In the genomic region with DNA sequence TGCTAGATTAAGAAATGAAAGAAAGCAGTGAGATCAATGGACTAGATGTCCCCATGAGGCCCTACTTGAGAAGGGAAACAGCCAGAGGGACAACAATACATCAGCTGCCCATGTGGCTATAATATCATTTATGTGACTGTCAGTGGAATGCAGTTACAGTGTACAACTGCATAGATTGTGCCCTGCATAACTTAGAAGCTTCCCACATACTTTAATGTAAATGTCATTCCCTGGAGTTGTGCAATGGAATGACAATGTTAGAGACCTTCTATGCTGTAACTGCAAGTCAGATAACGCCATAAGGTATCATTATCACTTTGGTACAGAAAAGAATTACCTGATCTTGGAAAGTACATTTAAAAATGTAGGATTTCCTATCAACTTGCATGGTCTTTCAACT, we compare ENCODE assay signal across 33 cellular contexts.
A peak's percentile ranks its signal among the peaks of the same experiment; 100 is the strongest.
DNase-seq lines count a peak whose midpoint lies in the region; ATAC-seq and TF ChIP-seq lines count a peak whose summit lies in the region.
"Had no signal": no experiment of that assay in that cellular context is flagged by ENCODE, and none has a peak within 500 bp of the region (broad histone marks: within the 10 kb centered on the region; RNA-seq: fewer than 3 reads in every experiment).

No MANE protein-coding gene starts in this region.

- peaks cover 4% of the 10 kb centered on the region for H3K9me3 Mint-ChIP-seq in mesothelial cell of epicardium

- peak; percentile 83 for DNase-seq in EH (ENCODE audit: low read depth)
- peak; percentile 29 for DNase-seq in dedifferentiated amniotic fluid mesenchymal stem cell (ENCODE audit: extremely low spot score)
- no peak for DNase-seq in mesothelial cell of epicardium (ENCODE audit: low spot score in 2 of 2, unreplicated experiment in 2 of 2)
- DNase-seq in erythroblast (lab: John Stamatoyannopoulos, UW): no peak
- no peak for DNase-seq in stimulated activated CD4-positive, alpha-beta T cell treated with anti-CD3 and anti-CD28 coated beads, Interleukin-2, amount 100 ng/mL, for 48 hours
- no peak for DNase-seq in heart left ventricle
- DNase-seq: activated CD4-positive, alpha-beta T cell treated with anti-CD3 and anti-CD28 coated beads for 48 hours; activated gamma-delta T cell treated with Interleukin-2 at 50 U/mL for 16 hours; activated T-cell treated with anti-CD3 and anti-CD28 coated beads, Interleukin-2, amount 50 U/mL, for 24 hours; CD4-positive, alpha-beta memory T cell; DMS 273 treated with DMSO at 0.1 percent for 48 hours; effector memory CD8-positive, alpha-beta T cell; islet precursor cell; left ventricle myocardium superior; NCI-H1105; NCI-H1930; NCI-H69; SIG-M5; stimulated activated CD4-positive, alpha-beta T cell treated with anti-CD3 and anti-CD28 coated beads, Interleukin-15, amount 100 ng/mL, for 24 hours; stimulated activated naive CD8-positive, alpha-beta T cell treated with anti-CD3 and anti-CD28 coated beads, Interleukin-15, Interleukin-2, amounts not matched to agents 100 U/mL and 50 U/mL, for 24 hours; T-helper 9 cell; testis; uterus; WERI-Rb-1 had no signal

- no peak for TF ChIP-seq RAD21 in Ishikawa (IDR thresholded peaks at IDR 0.05; ENCODE audit: low read depth)

- H3K27me3 ChIP-seq in heart left ventricle: no peaks in the 10 kb centered on the region
- H3K27me3 ChIP-seq: testis, uterus had no signal

- H3K4me3 Mint-ChIP-seq in mesothelial cell of epicardium: no peak overlapping the region
- H3K4me3 Mint-ChIP-seq: activated T-cell treated with anti-CD3 and anti-CD28 coated beads, Interleukin-2, amount 50 U/mL, for 24 hours; brain; CD4-positive, alpha-beta memory T cell; effector memory CD8-positive, alpha-beta T cell; nephron had no signal

- no peaks in the 10 kb centered on the region for H3K27me3 Mint-ChIP-seq in mesothelial cell of epicardium (ENCODE audit: low read depth)
- H3K27me3 Mint-ChIP-seq: activated T-cell treated with anti-CD3 and anti-CD28 coated beads, Interleukin-2, amount 50 U/mL, for 24 hours; brain; CD4-positive, alpha-beta memory T cell; effector memory CD8-positive, alpha-beta T cell had no signal

- peak overlapping the region; percentile 5 for H3K27ac Mint-ChIP-seq in mesothelial cell of epicardium
- H3K27ac Mint-ChIP-seq: activated T-cell treated with anti-CD3 and anti-CD28 coated beads, Interleukin-2, amount 50 U/mL, for 24 hours; brain; CD4-positive, alpha-beta memory T cell; effector memory CD8-positive, alpha-beta T cell; nephron had no signal

- no peak for TF ChIP-seq EP300 in Ishikawa (IDR thresholded peaks at IDR 0.05; ENCODE audit: borderline replicate concordance)

- no peaks in the 10 kb centered on the region for H3K36me3 ChIP-seq in heart left ventricle
- H3K36me3 ChIP-seq: uterus, WERI-Rb-1 had no signal

- ATAC-seq in HG02840 (IDR thresholded peaks at IDR 0.05; ENCODE audit: low FRiP score, unreplicated experiment) (no peak), heart left ventricle (no peak)
- ATAC-seq: effector memory CD8-positive, alpha-beta T cell; esophagus mucosa; K562; left ventricle myocardium superior; Panc1; sciatic nerve; stimulated activated naive CD8-positive, alpha-beta T cell treated with anti-CD3 and anti-CD28 coated beads, Interleukin-15, Interleukin-2, amounts not matched to agents 100 U/mL and 50 U/mL, for 24 hours had no signal

- TF ChIP-seq CTCF in mesothelial cell of epicardium (IDR thresholded peaks at IDR 0.05; ENCODE audit: unreplicated experiment) (no peak), heart left ventricle (IDR thresholded peaks at IDR 0.05) (no peak)

- peaks cover 0 to 17% (median 0%) of the 10 kb centered on the region in 12 donors for H3K4me1 ChIP-seq in heart left ventricle
- H3K4me1 ChIP-seq: testis, uterus had no signal

- H3K9me3 ChIP-seq in heart left ventricle: no peaks in the 10 kb centered on the region
- H3K9me3 ChIP-seq: testis, uterus had no signal

- WGBS in heart left ventricle, 4 donors: 64 to 81% (median 75%) methylated on average over 1 of the region's 1 CpG

- TF ChIP-seq POLR2A in erythroblast (IDR thresholded peaks at IDR 0.05; ENCODE audit: low read length) (no peak), heart left ventricle (IDR thresholded peaks at IDR 0.05) (no peak)

- H3K4me1 Mint-ChIP-seq in mesothelial cell of epicardium: peaks cover 23% of the 10 kb centered on the region
- H3K4me1 Mint-ChIP-seq: CD4-positive, alpha-beta memory T cell had no signal

- H3K4me3 ChIP-seq in heart left ventricle: no peak overlapping the region
- H3K4me3 ChIP-seq: coronary artery, K562, testis, uterus had no signal

- H3K36me3 Mint-ChIP-seq in mesothelial cell of epicardium: peaks cover 23% of the 10 kb centered on the region
- H3K36me3 Mint-ChIP-seq: CD4-positive, alpha-beta memory T cell had no signal

- intact Hi-C loops in heart left ventricle (cut with DNase I): no loop called here

- no peak overlapping the region for H3K27ac ChIP-seq in heart left ventricle
- H3K27ac ChIP-seq: coronary artery, testis, uterus, WERI-Rb-1 had no signal

TF ChIP-seq in Ishikawa, 13 proteins besides CTCF, POLR2A, EP300 and RAD21:
- TF ChIP-seq TAF1 (IDR thresholded peaks at IDR 0.05; ENCODE audit: low read depth): no peak
- peak; percentile 83 for TF ChIP-seq CEBPB (IDR thresholded peaks at IDR 0.05)
- no peak for TF ChIP-seq TEAD4 (IDR thresholded peaks at IDR 0.05)
- TF ChIP-seq TCF12 (IDR thresholded peaks at IDR 0.05; ENCODE audit: low read depth): no peak
- TF ChIP-seq NFIC (IDR thresholded peaks at IDR 0.05): no peak
TF ChIP-seq in Ishikawa: peak in this region for 1.

Comparison
In these comparisons a context has a peak if more than half of its experiments do, and no peak if none do; other contexts are left out.
1. DNase-seq: peak in EH (single experiment) and dedifferentiated amniotic fluid mesenchymal stem cell (single experiment); none in mesothelial cell of epicardium (0 of 2), erythroblast (0 of 2), stimulated activated CD4-positive, alpha-beta T cell treated with anti-CD3 and anti-CD28 coated beads, Interleukin-2, amount 100 ng/mL, for 48 hours (0 of 2) and heart left ventricle (0 of 5).